In genomic region chr4:103018391-103019318, GRCh38 we compare ENCODE assay signal across 8 cellular contexts. TPM values are rescaled to one million over a fixed set of nuclear protein-coding genes. Genes with fewer than 3 reads are reported as not detected.
DNase-seq lines count a peak whose midpoint lies in the region; ATAC-seq and TF ChIP-seq lines count a peak whose summit lies in the region.

No MANE protein-coding gene starts in this region.

- H3K9me3 ChIP-seq in adrenal gland (replicated peaks in 1 of 3) (no peaks in the 10 kb centered on the region), iPS-15b (ENCODE audit: control insufficient read depth, insufficient read depth, low read length) (no peaks in the 10 kb centered on the region)

- H3K27ac Mint-ChIP-seq in stimulated activated naive B cell treated with anti-CD40 and anti-IgM and Interleukin-4, amounts not matched to agents 10 μg/mL and 1 μg/mL and 100 μg/mL, for 72 hours, result peak overlapping the region; percentile 99

- H3K4me3 ChIP-seq in adrenal gland, result peak overlapping the region in 2 of 4 donors; percentile 35 to 52
- peak overlapping the region; percentile 84 for H3K4me3 ChIP-seq in iPS-15b (ENCODE audit: low read depth, low read length)

- H3K27ac ChIP-seq in adrenal gland, result peak overlapping the region; percentile 4 to 96 (median 90)

- intact Hi-C loops in adrenal gland (cut with DNase I), result no loop called here

- H3K4me1 Mint-ChIP-seq in stimulated activated naive B cell treated with anti-CD40 and anti-IgM and Interleukin-4, amounts not matched to agents 10 μg/mL and 1 μg/mL and 100 μg/mL, for 72 hours, result peaks cover 10 to 20% of the 10 kb centered on the region in 2 donors

- peak overlapping the region; percentile 89 for H3K9ac ChIP-seq in iPS-15b (ENCODE audit: low read depth, low read length)

- peaks cover 0 to 7% of the 10 kb centered on the region in 2 donors for H3K4me1 ChIP-seq in adrenal gland (replicated peaks in 1 of 2)
- no peaks in the 10 kb centered on the region for H3K4me1 ChIP-seq in iPS-15b (ENCODE audit: control insufficient read depth, insufficient read depth, low read length)

- TF ChIP-seq CTCF in adrenal gland (IDR thresholded peaks at IDR 0.05), result no peak

- WGBS in adrenal gland, 4 donors, result 29 to 43% (median 41%) methylated on average over 7 to 8 of the region's 8 CpGs

- no peak for TF ChIP-seq POLR2A in adrenal gland (IDR thresholded peaks at IDR 0.05)

- ATAC-seq in stimulated activated naive B cell treated with anti-CD40 and anti-IgM and Interleukin-4, amounts not matched to agents 10 μg/mL and 1 μg/mL and 100 μg/mL, for 72 hours (replicated peaks), result no peak
- ATAC-seq in GM21381 (IDR thresholded peaks at IDR 0.05; ENCODE audit: unreplicated experiment) (no peak), HG02840 (IDR thresholded peaks at IDR 0.05; ENCODE audit: low FRiP score, unreplicated experiment) (no peak)

- peaks cover 0 to 8% of the 10 kb centered on the region in 2 donors for H3K36me3 Mint-ChIP-seq in stimulated activated naive B cell treated with anti-CD40 and anti-IgM and Interleukin-4, amounts not matched to agents 10 μg/mL and 1 μg/mL and 100 μg/mL, for 72 hours

- DNase-seq in DMS 273 treated with DMSO at 0.1 percent for 48 hours (lab: John Stamatoyannopoulos, UW) (peak; percentile 39), M059J (ENCODE audit: low read depth) (peak; percentile 0), adrenal gland (peak; percentile 23 to 68 (median 46)), retina (no peak)
- DNase-seq in stimulated activated naive B cell treated with anti-CD40 and anti-IgM and Interleukin-4, amounts not matched to agents 10 μg/mL and 1 μg/mL and 100 μg/mL, for 72 hours, result no peak

- no peaks in the 10 kb centered on the region for H3K9me3 Mint-ChIP-seq in stimulated activated naive B cell treated with anti-CD40 and anti-IgM and Interleukin-4, amounts not matched to agents 10 μg/mL and 1 μg/mL and 100 μg/mL, for 72 hours

- H3K27me3 ChIP-seq in adrenal gland (no peaks in the 10 kb centered on the region), iPS-15b (ENCODE audit: control insufficient read depth, insufficient read depth, low read length) (peaks cover 3% of the 10 kb centered on the region)

- no peaks in the 10 kb centered on the region for H3K27me3 Mint-ChIP-seq in stimulated activated naive B cell treated with anti-CD40 and anti-IgM and Interleukin-4, amounts not matched to agents 10 μg/mL and 1 μg/mL and 100 μg/mL, for 72 hours

- H3K36me3 ChIP-seq in adrenal gland (replicated peaks in 1 of 2), result no peaks in the 10 kb centered on the region
- H3K36me3 ChIP-seq in iPS-15b (ENCODE audit: control insufficient read depth, insufficient read depth, low read length), result no peaks in the 10 kb centered on the region

- H3K4me3 Mint-ChIP-seq in stimulated activated naive B cell treated with anti-CD40 and anti-IgM and Interleukin-4, amounts not matched to agents 10 μg/mL and 1 μg/mL and 100 μg/mL, for 72 hours, result peak overlapping the region; percentile 94 to 97

RNA-seq across cellular contexts. Expression of gene SLC9B1, which starts 0.8 kb away (rescaled TPM):
- total RNA-seq in M059J (2014; rRNA removed; shearing (Covaris generic)), result not detected in 2 replicates
- total RNA-seq in adrenal gland, result 1 to 10 TPM in 6 of 8 donors, under 1 TPM in 1, not detected in 1; 0.54 to 3.0 (median 1.5) TPM
- 1 to 10 TPM in 2 of 3 donors, under 1 TPM in 1; 0.32 to 2.1 (median 1.0) TPM for polyA plus RNA-seq in adrenal gland

RNA-seq across cellular contexts. Expression of gene SLC9B2, which starts 57.9 kb away (rescaled TPM):
- total RNA-seq in M059J (2014; rRNA removed; shearing (Covaris generic)), result 3.7 and 4.0 TPM in 2 replicates
- 10 to 100 TPM in 6 of 8 donors, 1 to 10 TPM in 2; 7.2 to 16.3 (median 13.5) TPM for total RNA-seq in adrenal gland
- 10 to 100 TPM; 12.4 to 14.8 (median 13.3) TPM for polyA plus RNA-seq in adrenal gland

Comparison
In these comparisons a context has a peak if more than half of its experiments do, and no peak if none do; other contexts are left out.
1. DNase-seq: peak in DMS 273 treated with DMSO at 0.1 percent for 48 hours (single experiment), M059J (single experiment) and adrenal gland (7 of 7); none in stimulated activated naive B cell treated with anti-CD40 and anti-IgM and Interleukin-4, amounts not matched to agents 10 μg/mL and 1 μg/mL and 100 μg/mL, for 72 hours (single experiment) and retina (single experiment).